In genomic region chr9:112198646-112199045, GRCh38 we compare ENCODE assay signal across 29 cellular contexts. TPM values are rescaled to one million over a fixed set of nuclear protein-coding genes. Genes with fewer than 3 reads are reported as not detected.
DNase-seq lines count a peak whose midpoint lies in the region; TF ChIP-seq lines count a peak whose summit lies in the region.
"Had no signal": no experiment of that assay in that cellular context is flagged by ENCODE, and none has a peak within 500 bp of the region (broad histone marks: within the 10 kb centered on the region; RNA-seq: fewer than 3 reads in every experiment).

No MANE protein-coding gene starts in this region.

- no peak overlapping the region for H3K23ac ChIP-seq in mesenchymal stem cell (ENCODE audit: low read length in 2 of 2)

- H2BK12ac ChIP-seq in mesenchymal stem cell (ENCODE audit: low read length in 2 of 2) = no peak overlapping the region

- H2AFZ ChIP-seq in mesenchymal stem cell (ENCODE audit: low read depth, low read length) = no peak overlapping the region
- H2AFZ ChIP-seq: neural progenitor cell, parathyroid adenoma had no signal

- H3K36me3 ChIP-seq in colonic mucosa (no peaks in the 10 kb centered on the region), mesenchymal stem cell (ENCODE audit: control insufficient read depth in 1 of 2, insufficient read depth in 2 of 2, low read depth in 1 of 2, low read length in 2 of 2) (peaks cover 0 to 3% of the 10 kb centered on the region in 2 experiments), SJCRH30 (no peaks in the 10 kb centered on the region; the same call in 1 of the 2 replicates)
- H3K36me3 ChIP-seq: BLaER1, gastrocnemius medialis, neural progenitor cell, right atrium auricular region, vagina had no signal

- H3K4ac ChIP-seq in mesenchymal stem cell (ENCODE audit: low read depth in 1 of 2, low read length in 2 of 2) = no peak overlapping the region

- H3K14ac ChIP-seq in mesenchymal stem cell (ENCODE audit: low read length in 2 of 2) = no peak overlapping the region

- H3K27me3 ChIP-seq in colonic mucosa (no peaks in the 10 kb centered on the region), mesenchymal stem cell (ENCODE audit: control insufficient read depth in 1 of 2, insufficient read depth in 1 of 2, low read length in 2 of 2) (no peaks in the 10 kb centered on the region), SJCRH30 (no peaks in the 10 kb centered on the region)
- H3K27me3 ChIP-seq: BLaER1, gastrocnemius medialis, neural progenitor cell, right atrium auricular region, vagina had no signal

- H2BK15ac ChIP-seq in mesenchymal stem cell (ENCODE audit: low read depth, poor library complexity, severe bottlenecking) = no peak overlapping the region

- no peak overlapping the region for H2BK5ac ChIP-seq in mesenchymal stem cell (ENCODE audit: low read depth, low read length, poor library complexity, severe bottlenecking)

- H3K4me3 Mint-ChIP-seq in HFFc6 = no peak overlapping the region
- H3K4me3 Mint-ChIP-seq: activated naive CD8-positive, alpha-beta T cell; IgD-negative memory B cell; neural progenitor cell had no signal

- no peaks in the 10 kb centered on the region; the same call in 1 of the 2 replicates for H3K27me3 Mint-ChIP-seq in HFFc6 (ENCODE audit: insufficient read depth)
- H3K27me3 Mint-ChIP-seq: activated naive CD8-positive, alpha-beta T cell; IgD-negative memory B cell had no signal

- no peak overlapping the region for H3K18ac ChIP-seq in mesenchymal stem cell (ENCODE audit: low read depth in 1 of 2, low read length in 2 of 2)

- no peak overlapping the region for H2BK120ac ChIP-seq in mesenchymal stem cell (ENCODE audit: low read depth, low read length)

- no peak for TF ChIP-seq CTCF in HFFc6 (IDR thresholded peaks at IDR 0.05)
- TF ChIP-seq CTCF in colonic mucosa (IDR thresholded peaks at IDR 0.05) = no peak

- no peaks in the 10 kb centered on the region for H3K4me1 ChIP-seq in colonic mucosa
- peaks cover 2% of the 10 kb centered on the region for H3K4me1 ChIP-seq in mesenchymal stem cell (ENCODE audit: control insufficient read depth, insufficient read depth, low read depth, low read length)
- H3K4me1 ChIP-seq in SJCRH30 = 0 out of 2 replicates have a peak, but pooled peaks cover 2% of the 10 kb centered on the region
- H3K4me1 ChIP-seq: gastrocnemius medialis, parathyroid adenoma had no signal

- peaks cover 3% of the 10 kb centered on the region for H3K79me1 ChIP-seq in mesenchymal stem cell (replicated peaks; ENCODE audit: low read length, poor library complexity, severe bottlenecking)

- 63% methylated on average over 4 of the region's 4 CpGs for WGBS in mesenchymal stem cell

- peak; percentile 32 for DNase-seq in Caki2 (ENCODE audit: low read depth)
- DNase-seq in HFFc6 = no peak
- DNase-seq in colonic mucosa = peak; percentile 62
- no peak for DNase-seq in mesenchymal stem cell
- no peak for DNase-seq in NCI-H2227 (lab: John Stamatoyannopoulos, UW; ENCODE audit: unreplicated experiment)
- DNase-seq in SJCRH30 = no peak
- DNase-seq in activated CD4-positive, alpha-beta T cell treated with anti-CD3 and anti-CD28 coated beads, Interleukin-2, amount 50 U/mL, for 48 hours = no peak
- DNase-seq: activated CD4-positive, alpha-beta T cell treated with anti-CD3 and anti-CD28 coated beads for 48 hours; activated effector memory CD4-positive, alpha-beta T cell treated with Interleukin-2 at 50 U/mL for 16 hours; activated T-cell treated with anti-CD3 and anti-CD28 coated beads, Interleukin-2, amount 50 U/mL, for 1 hour; DMS79; gastrocnemius medialis; GDM1; hippocampal formation; mesendoderm; NCI-H1092 treated with DMSO at 0.1 percent for 48 hours; NCI-H1694 treated with DMSO at 0.1 percent for 48 hours; NCI-H69; stimulated activated CD4-positive, alpha-beta T cell treated with anti-CD3 and anti-CD28 coated beads, Interleukin-1b, Interleukin-23, amount 100 ng/mL, for 48 hours; stimulated activated naive CD8-positive, alpha-beta T cell treated with anti-CD3 and anti-CD28 coated beads, Interleukin-15, Interleukin-2, amounts not matched to agents 100 U/mL and 50 U/mL, for 24 hours; SW 1271; T-helper 9 cell had no signal

- in situ Hi-C loops in Caki2 (cut with HindIII; ENCODE audit: low pct_unique_long_range_greater_than_20kb, low sequenced_read_pairs) = no loop called here

- peaks cover 19% of the 10 kb centered on the region for H3K4me1 Mint-ChIP-seq in HFFc6 (ENCODE audit: low read depth)
- H3K4me1 Mint-ChIP-seq: IgD-negative memory B cell had no signal

- H3K9ac ChIP-seq in colonic mucosa (ENCODE audit: low read depth in 2 of 2, low read length in 2 of 2) = no peak overlapping the region
- no peak overlapping the region for H3K9ac ChIP-seq in mesenchymal stem cell (ENCODE audit: low read length)
- H3K9ac ChIP-seq: BLaER1, neural progenitor cell, parathyroid adenoma had no signal

- no peak overlapping the region for H4K91ac ChIP-seq in mesenchymal stem cell (ENCODE audit: low read length)

- peak overlapping the region; percentile 31; the same call in 1 of the 2 replicates for H3K27ac Mint-ChIP-seq in HFFc6
- H3K27ac Mint-ChIP-seq: activated naive CD8-positive, alpha-beta T cell; IgD-negative memory B cell; neural progenitor cell had no signal

- H2AK5ac ChIP-seq in mesenchymal stem cell (ENCODE audit: low read length, severe bottlenecking) = no peak overlapping the region

- H3K9me3 Mint-ChIP-seq in HFFc6 = no peaks in the 10 kb centered on the region
- H3K9me3 Mint-ChIP-seq: neural progenitor cell had no signal

- no peak overlapping the region for H3K4me2 ChIP-seq in mesenchymal stem cell (ENCODE audit: low read length, poor library complexity, severe bottlenecking)
- H3K4me2 ChIP-seq: BLaER1, neural progenitor cell had no signal

- H4K8ac ChIP-seq in mesenchymal stem cell (ENCODE audit: low read length) = no peak overlapping the region

- no peak overlapping the region for H3K4me3 ChIP-seq in colonic mucosa
- no peak overlapping the region for H3K4me3 ChIP-seq in mesenchymal stem cell (ENCODE audit: insufficient read depth in 1 of 2, low read depth in 1 of 2, low read length in 2 of 2)
- H3K4me3 ChIP-seq in SJCRH30 = no peak overlapping the region
- H3K4me3 ChIP-seq: BLaER1, gastrocnemius medialis, neural progenitor cell, right atrium auricular region, vagina had no signal

- no peak overlapping the region for H3K27ac ChIP-seq in colonic mucosa
- peak overlapping the region; percentile 25 for H3K27ac ChIP-seq in mesenchymal stem cell (ENCODE audit: low read length, poor library complexity, severe bottlenecking)
- no peak overlapping the region for H3K27ac ChIP-seq in SJCRH30
- H3K27ac ChIP-seq: BLaER1, gastrocnemius medialis, neural progenitor cell, parathyroid adenoma, right atrium auricular region, vagina had no signal

- peaks cover 15% of the 10 kb centered on the region for H3K36me3 Mint-ChIP-seq in HFFc6 (ENCODE audit: low read depth)
- H3K36me3 Mint-ChIP-seq: neural progenitor cell had no signal

- intact Hi-C loops in colonic mucosa (cut with DNase I) = no loop called here

- H3K9me3 ChIP-seq in colonic mucosa (no peaks in the 10 kb centered on the region), mesenchymal stem cell (ENCODE audit: control insufficient read depth, low read length) (no peaks in the 10 kb centered on the region), SJCRH30 (replicated peaks) (no peaks in the 10 kb centered on the region)
- H3K9me3 ChIP-seq: BLaER1, gastrocnemius medialis, right atrium auricular region, vagina had no signal

RNA-seq across cellular contexts. Expression of gene SUSD1, which starts 23.5 kb away (rescaled TPM):
- 20.3 and 34.6 TPM in 2 replicates for total RNA-seq in Caki2 (2014; rRNA removed; shearing (Covaris generic); ENCODE audit: low replicate concordance)
- total RNA-seq in HFFc6 (2021; fragmentation: NEBNext Ultra II Directional; extraction: Animal tissue kit (Norgen Biotek cat#: 25700)) = 1 to 10 TPM; 3.5 to 9.4 (median 8.2) TPM
- total RNA-seq in colonic mucosa = 10 to 100 TPM; 23.3 to 25.1 TPM
- polyA plus RNA-seq in mesenchymal stem cell (2013, experiment 1 of 2) = 19.2 TPM
- polyA plus RNA-seq in mesenchymal stem cell (2013, experiment 2 of 2) = 18.5 TPM
- 17.9 and 19.5 TPM in 2 replicates for total RNA-seq in SJCRH30 (2014; rRNA removed; shearing (Covaris generic))

Comparison
In these comparisons a context has a peak if more than half of its experiments do, and no peak if none do; other contexts are left out.
1. DNase-seq: peak in Caki2 (single experiment) and colonic mucosa (single experiment); none in HFFc6 (single experiment), mesenchymal stem cell (single experiment), NCI-H2227 (single experiment), SJCRH30 (0 of 2) and activated CD4-positive, alpha-beta T cell treated with anti-CD3 and anti-CD28 coated beads, Interleukin-2, amount 50 U/mL, for 48 hours (0 of 2).